In the genomic region with DNA sequence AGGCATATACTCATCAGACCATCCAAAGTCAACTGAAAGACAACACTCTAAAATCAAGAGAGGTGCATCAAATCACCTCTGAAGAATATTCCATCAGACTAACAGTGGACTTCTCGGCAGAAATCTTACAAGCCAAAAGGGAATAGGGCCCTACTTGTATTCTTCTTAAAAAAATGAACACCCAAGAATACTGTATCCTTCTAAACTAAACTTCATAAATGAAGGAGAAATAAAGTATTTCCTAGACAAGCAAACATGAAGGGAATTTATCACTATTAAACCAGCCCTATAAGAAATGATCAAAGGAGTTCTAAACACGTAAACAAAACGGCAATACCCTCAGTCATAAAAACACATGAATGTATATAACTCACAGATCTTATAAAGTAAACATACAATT, we compare ENCODE assay signal across 9 cellular contexts.
"Had no signal": no experiment of that assay in that cellular context is flagged by ENCODE, and none has a peak within 500 bp of the region (broad histone marks: within the 10 kb centered on the region; RNA-seq: fewer than 3 reads in every experiment).

No MANE protein-coding gene starts in this region.

- DNase-seq: GM23248, GOT3, H7, HFFc6, IMR-90, KG1 had no signal

- H3K36me3 ChIP-seq: HAP-1 had no signal

- H3K27ac ChIP-seq: GM23248, HL-60 had no signal

- H3K4me1 ChIP-seq: HAP-1 had no signal

- H2AFZ ChIP-seq: GM23248 had no signal

- ATAC-seq: K562 had no signal

- FAIRE-seq: K562 had no signal

- H3K4me3 ChIP-seq: GM23248, HAP-1, K562 had no signal

- H3K9ac ChIP-seq: GM23248 had no signal

- H3K9me3 ChIP-seq: HAP-1 had no signal
